In genomic region chr2:101002562-101003277, GRCh38 we compare ENCODE assay signal across 8 cellular contexts. TPM values are rescaled to one million over a fixed set of nuclear protein-coding genes. Genes with fewer than 3 reads are reported as not detected.
DNase-seq lines count a peak whose midpoint lies in the region; ATAC-seq, FAIRE-seq and TF ChIP-seq lines count a peak whose summit lies in the region.

No MANE protein-coding gene starts in this region.

- DNase-seq in CD1c-positive myeloid dendritic cell (ENCODE audit: extremely low spot score) (peak; percentile 20), adipocyte (ENCODE audit: low read depth) (peak; percentile 61), keratinocyte (ENCODE audit: low read depth, low spot score) (no peak), GM19240 (ENCODE audit: insufficient read length, low spot score) (no peak), NCI-H510A (lab: John Stamatoyannopoulos, UW) (no peak)
- no peak for DNase-seq in stimulated activated naive B cell treated with anti-CD40 and anti-IgM and Interleukin-4, amounts not matched to agents 10 μg/mL and 1 μg/mL and 100 μg/mL, for 72 hours

- dilution Hi-C loops in keratinocyte (cut with MboI; ENCODE audit: extremely low pct_ligation_motif_present, low sequenced_read_pairs): no loop called here

- peak overlapping the region; percentile 90 for H3K27ac ChIP-seq in keratinocyte (ENCODE audit: control insufficient read depth, insufficient read depth, low read length)

- FAIRE-seq in keratinocyte (lab: Jason Lieb, UNC): no peak

- H3K27me3 Mint-ChIP-seq in stimulated activated naive B cell treated with anti-CD40 and anti-IgM and Interleukin-4, amounts not matched to agents 10 μg/mL and 1 μg/mL and 100 μg/mL, for 72 hours: peaks cover 0 to 5% of the 10 kb centered on the region in 2 donors

- peak overlapping the region; percentile 87 to 98 for H3K4me3 Mint-ChIP-seq in stimulated activated naive B cell treated with anti-CD40 and anti-IgM and Interleukin-4, amounts not matched to agents 10 μg/mL and 1 μg/mL and 100 μg/mL, for 72 hours

- H3K36me3 ChIP-seq in adipocyte (ENCODE audit: control insufficient read depth, insufficient read depth, low read length, severe bottlenecking): peaks cover 45% of the 10 kb centered on the region
- H3K36me3 ChIP-seq in keratinocyte (ENCODE audit: control insufficient read depth in 2 of 2, extremely low read depth in 1 of 2, insufficient read depth in 2 of 2, low read length in 2 of 2): peaks cover 20 to 42% of the 10 kb centered on the region in 2 experiments

- no peak overlapping the region for H2AFZ ChIP-seq in keratinocyte (ENCODE audit: control insufficient read depth, low read length)

- peaks cover 33 to 53% of the 10 kb centered on the region in 2 donors for H3K4me1 Mint-ChIP-seq in stimulated activated naive B cell treated with anti-CD40 and anti-IgM and Interleukin-4, amounts not matched to agents 10 μg/mL and 1 μg/mL and 100 μg/mL, for 72 hours

- H3K27me3 ChIP-seq in adipocyte (replicated peaks; ENCODE audit: control insufficient read depth, insufficient read depth, low read length) (no peaks in the 10 kb centered on the region), keratinocyte (ENCODE audit: control insufficient read depth, extremely low read depth, insufficient read depth, low read length) (no peaks in the 10 kb centered on the region)

- peak overlapping the region; percentile 98 for H3K4me3 ChIP-seq in adipocyte (ENCODE audit: low read length)
- H3K4me3 ChIP-seq in keratinocyte (ENCODE audit: control insufficient read depth in 2 of 3, extremely low read depth in 1 of 3, insufficient read depth in 2 of 3, low read depth in 1 of 3, low read length in 3 of 3): peak overlapping the region; percentile 78 to 92 (median 91)

- no peaks in the 10 kb centered on the region for H3K9me3 ChIP-seq in adipocyte (ENCODE audit: control insufficient read depth, low read length)
- H3K9me3 ChIP-seq in keratinocyte (ENCODE audit: control insufficient read depth, low read depth, low read length): no peaks in the 10 kb centered on the region

- ATAC-seq in HG03354 (IDR thresholded peaks at IDR 0.05; ENCODE audit: poor library complexity, severe bottlenecking, unreplicated experiment): peak; percentile 7
- ATAC-seq in stimulated activated naive B cell treated with anti-CD40 and anti-IgM and Interleukin-4, amounts not matched to agents 10 μg/mL and 1 μg/mL and 100 μg/mL, for 72 hours (replicated peaks): peak; percentile 5 to 6
- ATAC-seq in GM18502 (IDR thresholded peaks at IDR 0.05; ENCODE audit: poor library complexity, unreplicated experiment): no peak

- no peak for TF ChIP-seq CTCF in keratinocyte (optimal IDR thresholded peaks at IDR 0.05 in 1 of 3, IDR thresholded peaks at IDR 0.05 in 1 of 3, conservative IDR thresholded peaks at IDR 0.05 in 1 of 3; ENCODE audit: extremely low read depth in 1 of 3, insufficient read depth in 2 of 3, low read length in 3 of 3)

- peaks cover 3 to 5% of the 10 kb centered on the region in 2 donors for H3K9me3 Mint-ChIP-seq in stimulated activated naive B cell treated with anti-CD40 and anti-IgM and Interleukin-4, amounts not matched to agents 10 μg/mL and 1 μg/mL and 100 μg/mL, for 72 hours

- H3K9me1 ChIP-seq in keratinocyte (ENCODE audit: control insufficient read depth, extremely low read depth, insufficient read depth, low read length): peaks cover 2% of the 10 kb centered on the region

- peaks cover 42 to 58% of the 10 kb centered on the region in 2 donors for H3K36me3 Mint-ChIP-seq in stimulated activated naive B cell treated with anti-CD40 and anti-IgM and Interleukin-4, amounts not matched to agents 10 μg/mL and 1 μg/mL and 100 μg/mL, for 72 hours

- H3K27ac Mint-ChIP-seq in stimulated activated naive B cell treated with anti-CD40 and anti-IgM and Interleukin-4, amounts not matched to agents 10 μg/mL and 1 μg/mL and 100 μg/mL, for 72 hours: peak overlapping the region; percentile 99

- peaks cover 16% of the 10 kb centered on the region for H4K20me1 ChIP-seq in keratinocyte (ENCODE audit: control insufficient read depth, extremely low read depth, insufficient read depth, low read length)

- peak overlapping the region; percentile 98 for H3K9ac ChIP-seq in adipocyte (ENCODE audit: low read length)
- peak overlapping the region; percentile 98 for H3K9ac ChIP-seq in keratinocyte (ENCODE audit: control insufficient read depth, extremely low read depth, insufficient read depth, low read length)

- H3K4me1 ChIP-seq in adipocyte (ENCODE audit: control insufficient read depth, insufficient read depth, low read length) (peaks cover 54% of the 10 kb centered on the region), keratinocyte (ENCODE audit: control insufficient read depth, extremely low read depth, insufficient read depth, low read length) (peaks cover 23% of the 10 kb centered on the region)

- H3K4me2 ChIP-seq in keratinocyte (ENCODE audit: control insufficient read depth, extremely low read depth, insufficient read depth, low read depth, low read length): peak overlapping the region; percentile 88

- peaks cover 49% of the 10 kb centered on the region for H3K79me2 ChIP-seq in keratinocyte (ENCODE audit: control insufficient read depth, insufficient read depth, low read length)

RNA-seq across cellular contexts. Expression of gene RPL31, which starts 0.6 kb away (rescaled TPM):
- 2,355 to 2,795 TPM (median 2,633 TPM) in 3 replicates for polyA plus RNA-seq in keratinocyte
- 1,542 TPM for polyA plus RNA-seq in keratinocyte (2011; ENCODE audit: low read depth)
- polyA plus RNA-seq in keratinocyte (2011; cell fraction: cytosol; rRNA removed): 2,852 and 3,550 TPM in 2 replicates
- 665 and 766 TPM in 2 replicates for polyA plus RNA-seq in keratinocyte (2011; cell fraction: nucleus; rRNA removed)
- 3,095 and 5,587 TPM in 2 replicates for polyA plus RNA-seq in keratinocyte (2012; ENCODE audit: low replicate concordance)
- 318 to 496 TPM (median 358 TPM) in 3 replicates for polyA minus RNA-seq in keratinocyte
- 391 TPM for polyA minus RNA-seq in keratinocyte (2011; cell fraction: cytosol; rRNA and poly(A)+ RNA removed)
- 50.4 and 116 TPM in 2 replicates for polyA minus RNA-seq in keratinocyte (2011; cell fraction: nucleus; rRNA and poly(A)+ RNA removed)

Comparison
In these comparisons a context has a peak if more than half of its experiments do, and no peak if none do; other contexts are left out.
1. DNase-seq: peak in CD1c-positive myeloid dendritic cell (single experiment) and adipocyte (single experiment); none in keratinocyte (single experiment), stimulated activated naive B cell treated with anti-CD40 and anti-IgM and Interleukin-4, amounts not matched to agents 10 μg/mL and 1 μg/mL and 100 μg/mL, for 72 hours (single experiment), GM19240 (single experiment) and NCI-H510A (single experiment).